24 cellular contexts compared by ENCODE assay signal in the genomic region with DNA sequence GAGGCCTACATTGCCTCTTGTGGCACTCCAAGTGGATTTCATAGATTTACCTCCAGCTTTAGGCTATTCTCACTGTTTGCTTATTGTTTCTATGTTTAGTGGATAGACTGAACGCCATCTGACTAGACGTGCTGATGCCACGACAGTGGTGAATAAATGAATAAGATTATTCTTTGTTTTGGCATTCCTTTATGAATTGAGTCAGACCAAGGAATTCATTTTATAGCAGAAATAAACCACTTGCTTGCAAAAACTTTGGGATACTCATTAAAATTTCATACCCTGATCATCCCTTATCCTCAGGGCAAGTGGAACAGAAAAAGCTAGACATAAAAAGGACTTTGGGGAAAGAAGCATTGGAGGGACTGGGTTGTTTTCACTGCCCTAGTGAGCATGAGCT.
A peak's percentile ranks its signal among the peaks of the same experiment; 100 is the strongest.
DNase-seq lines count a peak whose midpoint lies in the region; ATAC-seq, FAIRE-seq and TF ChIP-seq lines count a peak whose summit lies in the region.
"Had no signal": no experiment of that assay in that cellular context is flagged by ENCODE, and none has a peak within 500 bp of the region (broad histone marks: within the 10 kb centered on the region; RNA-seq: fewer than 3 reads in every experiment).

No MANE protein-coding gene starts in this region.

- no peak for FAIRE-seq in keratinocyte (lab: Jason Lieb, UNC)
- FAIRE-seq: D721Med, RCC 7860, TTC549 had no signal

- DNase-seq in AG20443 (ENCODE audit: low spot score) (peak; percentile 54), HCEC 1CT (peak; percentile 8), SJSA1 (ENCODE audit: low read depth in 1 of 2, low spot score in 2 of 2) (peak; percentile 45 to 61), keratinocyte (ENCODE audit: low read depth, low spot score) (no peak), COLO668 (lab: John Stamatoyannopoulos, UW; ENCODE audit: unreplicated experiment) (no peak), mucosa of descending colon (no peak)
- DNase-seq: activated CD8-positive, alpha-beta memory T cell treated with anti-CD3 and anti-CD28 coated beads, Interleukin-2, amount 10 ng/mL, durations not matched to agents 7 days and 5 days; activated T-cell treated with anti-CD3 and anti-CD28 coated beads, Interleukin-2, amount 50 U/mL, for 4 hours; caudate nucleus; effector CD8-positive, alpha-beta T cell; NCI-H1105; NCI-H187; NCI-H82; posterior cingulate gyrus; right cardiac atrium; stomach; tibial artery had no signal

- H3K79me2 ChIP-seq in keratinocyte (ENCODE audit: control insufficient read depth, insufficient read depth, low read length): no peaks in the 10 kb centered on the region

- TF ChIP-seq CTCF in keratinocyte (optimal IDR thresholded peaks at IDR 0.05 in 1 of 3, IDR thresholded peaks at IDR 0.05 in 1 of 3, conservative IDR thresholded peaks at IDR 0.05 in 1 of 3; ENCODE audit: extremely low read depth in 1 of 3, insufficient read depth in 2 of 3, low read length in 3 of 3) (no peak), mucosa of descending colon (IDR thresholded peaks at IDR 0.05) (no peak)

- H3K4me2 ChIP-seq in keratinocyte (ENCODE audit: control insufficient read depth, extremely low read depth, insufficient read depth, low read depth, low read length): peak overlapping the region; percentile 14

- H3K36me3 ChIP-seq in SJSA1: no peaks in the 10 kb centered on the region
- H3K36me3 ChIP-seq in keratinocyte (ENCODE audit: control insufficient read depth in 2 of 2, extremely low read depth in 1 of 2, insufficient read depth in 2 of 2, low read length in 2 of 2): no peaks in the 10 kb centered on the region
- H3K36me3 ChIP-seq in mucosa of descending colon (ENCODE audit: low read depth): no peaks in the 10 kb centered on the region
- H3K36me3 ChIP-seq: ascending aorta, stomach, tibial artery had no signal

- no peak overlapping the region for H3K9ac ChIP-seq in keratinocyte (ENCODE audit: control insufficient read depth, extremely low read depth, insufficient read depth, low read length)

- H3K27ac ChIP-seq in SJSA1: peak overlapping the region; percentile 13; the same call in 1 of the 2 replicates
- no peak overlapping the region for H3K27ac ChIP-seq in keratinocyte (ENCODE audit: control insufficient read depth, insufficient read depth, low read length)
- H3K27ac ChIP-seq: ascending aorta, coronary artery, stomach, tibial artery had no signal

- H3K4me3 ChIP-seq in SJSA1 (no peak overlapping the region), keratinocyte (ENCODE audit: control insufficient read depth in 2 of 3, extremely low read depth in 1 of 3, insufficient read depth in 2 of 3, low read depth in 1 of 3, low read length in 3 of 3) (no peak overlapping the region), mucosa of descending colon (no peak overlapping the region)
- H3K4me3 ChIP-seq: ascending aorta, coronary artery, stomach, tibial artery had no signal

- H2AFZ ChIP-seq in keratinocyte (ENCODE audit: control insufficient read depth, low read length): no peak overlapping the region

- dilution Hi-C loops in keratinocyte (cut with MboI; ENCODE audit: extremely low pct_ligation_motif_present, low sequenced_read_pairs): no loop called here

- intact Hi-C loops in mucosa of descending colon (cut with DNase I, micrococcal nuclease): no loop called here

- no peak for ATAC-seq in GM21526 (IDR thresholded peaks at IDR 0.05; ENCODE audit: low FRiP score, unreplicated experiment)
- no peak for ATAC-seq in esophagus mucosa
- ATAC-seq in mucosa of descending colon: no peak
- ATAC-seq: activated CD8-positive, alpha-beta memory T cell treated with anti-CD3 and anti-CD28 coated beads, Interleukin-2, amount 10 ng/mL, durations not matched to agents 7 days and 5 days; activated T-cell treated with anti-CD3 and anti-CD28 coated beads, Interleukin-2, amount 50 U/mL, for 4 hours; right cardiac atrium had no signal

- no peaks in the 10 kb centered on the region for H3K9me3 ChIP-seq in SJSA1 (replicated peaks)
- H3K9me3 ChIP-seq in keratinocyte (ENCODE audit: control insufficient read depth, low read depth, low read length): no peaks in the 10 kb centered on the region
- H3K9me3 ChIP-seq in mucosa of descending colon: no peaks in the 10 kb centered on the region
- H3K9me3 ChIP-seq: ascending aorta, stomach, tibial artery had no signal

- no peaks in the 10 kb centered on the region for H3K9me1 ChIP-seq in keratinocyte (ENCODE audit: control insufficient read depth, extremely low read depth, insufficient read depth, low read length)

- H4K20me1 ChIP-seq in keratinocyte (ENCODE audit: control insufficient read depth, extremely low read depth, insufficient read depth, low read length): no peaks in the 10 kb centered on the region

- H3K4me1 ChIP-seq in SJSA1 (replicated peaks) (peaks cover 34% of the 10 kb centered on the region), keratinocyte (ENCODE audit: control insufficient read depth, extremely low read depth, insufficient read depth, low read length) (peaks cover 9% of the 10 kb centered on the region), mucosa of descending colon (ENCODE audit: low read depth) (no peaks in the 10 kb centered on the region)
- H3K4me1 ChIP-seq: ascending aorta had no signal

- H3K27me3 ChIP-seq in SJSA1 (replicated peaks) (no peaks in the 10 kb centered on the region), keratinocyte (ENCODE audit: control insufficient read depth, extremely low read depth, insufficient read depth, low read length) (no peaks in the 10 kb centered on the region)
- H3K27me3 ChIP-seq: ascending aorta, stomach, tibial artery had no signal

Comparison
In these comparisons a context has a peak if more than half of its experiments do, and no peak if none do; other contexts are left out.
1. DNase-seq: peak in AG20443 (single experiment), HCEC 1CT (single experiment) and SJSA1 (2 of 2); none in keratinocyte (single experiment), COLO668 (single experiment) and mucosa of descending colon (0 of 3).